Comparison of ENCODE assay signal across 1 cellular context in the genomic region with DNA sequence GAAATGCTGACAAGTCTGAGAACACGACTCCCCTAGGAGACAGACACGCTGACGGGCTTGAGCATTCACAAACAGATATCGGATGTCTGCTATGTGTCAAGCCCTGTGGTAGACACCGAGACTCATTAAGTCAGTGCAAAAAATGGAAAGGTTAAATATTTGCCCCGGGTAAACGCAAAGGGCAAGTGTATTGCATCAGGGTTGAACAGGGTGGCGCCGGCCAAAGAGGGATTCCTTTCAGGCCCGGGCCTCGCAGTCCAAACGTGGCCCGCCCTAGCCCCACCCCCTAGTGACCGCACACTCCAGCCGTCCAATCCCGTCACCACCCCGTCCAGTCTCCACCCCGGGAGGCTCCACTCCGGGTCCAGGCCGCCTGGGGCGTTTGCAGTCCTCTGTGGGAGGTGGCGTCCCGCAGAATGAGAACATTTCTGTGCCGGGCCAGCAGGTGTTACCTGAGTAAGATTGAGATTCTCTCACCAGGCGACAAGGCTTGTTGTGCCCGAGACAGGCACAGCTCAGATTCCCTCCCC.
TF ChIP-seq lines count a peak whose summit lies in the region.

No MANE protein-coding gene starts in this region.

TF ChIP-seq in GM12878, 131 proteins besides CTCF, POLR2A, EP300 and RAD21:
- TF ChIP-seq, protein P1, sequence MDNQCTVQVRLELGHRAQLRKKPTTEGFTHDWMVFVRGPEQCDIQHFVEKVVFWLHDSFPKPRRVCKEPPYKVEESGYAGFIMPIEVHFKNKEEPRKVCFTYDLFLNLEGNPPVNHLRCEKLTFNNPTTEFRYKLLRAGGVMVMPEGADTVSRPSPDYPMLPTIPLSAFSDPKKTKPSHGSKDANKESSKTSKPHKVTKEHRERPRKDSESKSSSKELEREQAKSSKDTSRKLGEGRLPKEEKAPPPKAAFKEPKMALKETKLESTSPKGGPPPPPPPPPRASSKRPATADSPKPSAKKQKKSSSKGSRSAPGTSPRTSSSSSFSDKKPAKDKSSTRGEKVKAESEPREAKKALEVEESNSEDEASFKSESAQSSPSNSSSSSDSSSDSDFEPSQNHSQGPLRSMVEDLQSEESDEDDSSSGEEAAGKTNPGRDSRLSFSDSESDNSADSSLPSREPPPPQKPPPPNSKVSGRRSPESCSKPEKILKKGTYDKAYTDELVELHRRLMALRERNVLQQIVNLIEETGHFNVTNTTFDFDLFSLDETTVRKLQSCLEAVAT (IDR thresholded peaks at IDR 0.05): no peak
- TF ChIP-seq ZNF207 (IDR thresholded peaks at IDR 0.05; ENCODE audit: borderline replicate concordance) (no peak), TCF12 (IDR thresholded peaks at IDR 0.05; ENCODE audit: low read depth, low read length) (peak; percentile 75), STAT3 (IDR thresholded peaks at IDR 0.05; ENCODE audit: low read depth, low read length) (no peak), TCF3 (IDR thresholded peaks at IDR 0.05; ENCODE audit: borderline replicate concordance, insufficient read depth, low read depth, low read length) (peak; percentile 50; the same call in 1 of the 2 replicates), YY1 (IDR thresholded peaks at IDR 0.05; ENCODE audit: low read depth, low read length) (0 out of 2 replicates have a peak, but pooled peaks have one; percentile 6), HCFC1 (IDR thresholded peaks at IDR 0.05; ENCODE audit: low read length) (no peak), CBX5 (IDR thresholded peaks at IDR 0.05; ENCODE audit: low read depth) (0 out of 2 replicates have a peak, but pooled peaks have one; percentile 36), NR2F1 (conservative IDR thresholded peaks at IDR 0.05) (peak; percentile 92), IKZF2 (IDR thresholded peaks at IDR 0.05) (0 out of 4 replicates have a peak, but pooled peaks of 1 of the 2 experiments have one; percentile 17), BACH1 (IDR thresholded peaks at IDR 0.05; ENCODE audit: borderline replicate concordance) (no peak)
- TF ChIP-seq, protein P2, sequence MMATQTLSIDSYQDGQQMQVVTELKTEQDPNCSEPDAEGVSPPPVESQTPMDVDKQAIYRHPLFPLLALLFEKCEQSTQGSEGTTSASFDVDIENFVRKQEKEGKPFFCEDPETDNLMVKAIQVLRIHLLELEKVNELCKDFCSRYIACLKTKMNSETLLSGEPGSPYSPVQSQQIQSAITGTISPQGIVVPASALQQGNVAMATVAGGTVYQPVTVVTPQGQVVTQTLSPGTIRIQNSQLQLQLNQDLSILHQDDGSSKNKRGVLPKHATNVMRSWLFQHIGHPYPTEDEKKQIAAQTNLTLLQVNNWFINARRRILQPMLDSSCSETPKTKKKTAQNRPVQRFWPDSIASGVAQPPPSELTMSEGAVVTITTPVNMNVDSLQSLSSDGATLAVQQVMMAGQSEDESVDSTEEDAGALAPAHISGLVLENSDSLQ (IDR thresholded peaks at IDR 0.05): peak; percentile 31
- TF ChIP-seq, protein P3, sequence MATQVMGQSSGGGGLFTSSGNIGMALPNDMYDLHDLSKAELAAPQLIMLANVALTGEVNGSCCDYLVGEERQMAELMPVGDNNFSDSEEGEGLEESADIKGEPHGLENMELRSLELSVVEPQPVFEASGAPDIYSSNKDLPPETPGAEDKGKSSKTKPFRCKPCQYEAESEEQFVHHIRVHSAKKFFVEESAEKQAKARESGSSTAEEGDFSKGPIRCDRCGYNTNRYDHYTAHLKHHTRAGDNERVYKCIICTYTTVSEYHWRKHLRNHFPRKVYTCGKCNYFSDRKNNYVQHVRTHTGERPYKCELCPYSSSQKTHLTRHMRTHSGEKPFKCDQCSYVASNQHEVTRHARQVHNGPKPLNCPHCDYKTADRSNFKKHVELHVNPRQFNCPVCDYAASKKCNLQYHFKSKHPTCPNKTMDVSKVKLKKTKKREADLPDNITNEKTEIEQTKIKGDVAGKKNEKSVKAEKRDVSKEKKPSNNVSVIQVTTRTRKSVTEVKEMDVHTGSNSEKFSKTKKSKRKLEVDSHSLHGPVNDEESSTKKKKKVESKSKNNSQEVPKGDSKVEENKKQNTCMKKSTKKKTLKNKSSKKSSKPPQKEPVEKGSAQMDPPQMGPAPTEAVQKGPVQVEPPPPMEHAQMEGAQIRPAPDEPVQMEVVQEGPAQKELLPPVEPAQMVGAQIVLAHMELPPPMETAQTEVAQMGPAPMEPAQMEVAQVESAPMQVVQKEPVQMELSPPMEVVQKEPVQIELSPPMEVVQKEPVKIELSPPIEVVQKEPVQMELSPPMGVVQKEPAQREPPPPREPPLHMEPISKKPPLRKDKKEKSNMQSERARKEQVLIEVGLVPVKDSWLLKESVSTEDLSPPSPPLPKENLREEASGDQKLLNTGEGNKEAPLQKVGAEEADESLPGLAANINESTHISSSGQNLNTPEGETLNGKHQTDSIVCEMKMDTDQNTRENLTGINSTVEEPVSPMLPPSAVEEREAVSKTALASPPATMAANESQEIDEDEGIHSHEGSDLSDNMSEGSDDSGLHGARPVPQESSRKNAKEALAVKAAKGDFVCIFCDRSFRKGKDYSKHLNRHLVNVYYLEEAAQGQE (IDR thresholded peaks at IDR 0.05; ENCODE audit: low read depth, low read length): no peak
